Comparison of ENCODE assay signal across 20 cellular contexts in genomic region chr3:57770121-57770828, GRCh38.
"Had no signal": no experiment of that assay in that cellular context is flagged by ENCODE, and none has a peak within 500 bp of the region (broad histone marks: within the 10 kb centered on the region; RNA-seq: fewer than 3 reads in every experiment).

No MANE protein-coding gene starts in this region.

- H3K36me3 ChIP-seq: ascending aorta, ovary, sigmoid colon, tibial artery had no signal

- FAIRE-seq: bronchial epithelial cell, islet of Langerhans, urothelium cell line had no signal

- DNase-seq: activated CD4-positive, alpha-beta T cell treated with anti-CD3 and anti-CD28 coated beads, Interleukin-2, amount 50 U/mL, for 1 hour; activated CD8-positive, alpha-beta memory T cell treated with anti-CD3 and anti-CD28 coated beads for 24 hours; activated effector memory CD4-positive, alpha-beta T cell treated with anti-CD3 and anti-CD28 coated beads, Interleukin-2, amount 50 U/mL, for 16 hours; activated naive CD4-positive, alpha-beta T cell treated with anti-CD3 and anti-CD28 coated beads, Interleukin-2, amount 50 U/mL, for 16 hours; activated T-cell treated with anti-CD3 and anti-CD28 coated beads, Interleukin-2, amount 50 U/mL, for 72 hours; dorsolateral prefrontal cortex; foreskin fibroblast; naive thymus-derived CD8-positive, alpha-beta T cell; sigmoid colon; stimulated activated naive B cell treated with anti-CD40 and anti-IgM and Interleukin-4, amounts not matched to agents 10 μg/mL and 1 μg/mL and 100 μg/mL, for 72 hours; tibial artery had no signal

- H3K27me3 Mint-ChIP-seq: memory B cell; naive thymus-derived CD8-positive, alpha-beta T cell; stimulated activated naive B cell treated with anti-CD40 and anti-IgM and Interleukin-4, amounts not matched to agents 10 μg/mL and 1 μg/mL and 100 μg/mL, for 72 hours had no signal

- H3K27ac Mint-ChIP-seq: activated T-cell treated with anti-CD3 and anti-CD28 coated beads, Interleukin-2, amount 50 U/mL, for 72 hours; memory B cell; stimulated activated naive B cell treated with anti-CD40 and anti-IgM and Interleukin-4, amounts not matched to agents 10 μg/mL and 1 μg/mL and 100 μg/mL, for 72 hours; T-helper 1 cell treated with Interleukin-12 subunit alpha and Interleukin-12 subunit beta and Interleukin-4 antibody, amounts not matched to agents 30 μg/mL and 1 μg/mL, for 36 hours had no signal

- H3K9me3 ChIP-seq: ascending aorta, ovary, sigmoid colon, tibial artery had no signal

- H3K27ac ChIP-seq: ascending aorta, dorsolateral prefrontal cortex, epithelial cell of prostate, sigmoid colon, tibial artery had no signal

- H3K4me1 ChIP-seq: ascending aorta had no signal

- H3K9me3 Mint-ChIP-seq: activated T-cell treated with anti-CD3 and anti-CD28 coated beads, Interleukin-2, amount 50 U/mL, for 72 hours; memory B cell; naive thymus-derived CD8-positive, alpha-beta T cell; stimulated activated naive B cell treated with anti-CD40 and anti-IgM and Interleukin-4, amounts not matched to agents 10 μg/mL and 1 μg/mL and 100 μg/mL, for 72 hours; T-helper 1 cell treated with Interleukin-12 subunit alpha and Interleukin-12 subunit beta and Interleukin-4 antibody, amounts not matched to agents 30 μg/mL and 1 μg/mL, for 36 hours had no signal

- ATAC-seq: activated CD4-positive, CD25-positive, alpha-beta regulatory T cell treated with anti-CD3 and anti-CD28 coated beads, Interleukin-2, amount 50 U/mL, for 24 hours; activated T-cell treated with anti-CD3 and anti-CD28 coated beads, Interleukin-2, amount 50 U/mL, for 72 hours; naive thymus-derived CD8-positive, alpha-beta T cell; stimulated activated naive B cell treated with anti-CD40 and anti-IgM and Interleukin-4, amounts not matched to agents 10 μg/mL and 1 μg/mL and 100 μg/mL, for 72 hours had no signal

- H3K4me3 ChIP-seq: ascending aorta, dorsolateral prefrontal cortex, ovary, sigmoid colon, tibial artery had no signal

- H3K4me3 Mint-ChIP-seq: activated T-cell treated with anti-CD3 and anti-CD28 coated beads, Interleukin-2, amount 50 U/mL, for 72 hours; memory B cell; stimulated activated naive B cell treated with anti-CD40 and anti-IgM and Interleukin-4, amounts not matched to agents 10 μg/mL and 1 μg/mL and 100 μg/mL, for 72 hours; T-helper 1 cell treated with Interleukin-12 subunit alpha and Interleukin-12 subunit beta and Interleukin-4 antibody, amounts not matched to agents 30 μg/mL and 1 μg/mL, for 36 hours had no signal

- H3K27me3 ChIP-seq: ascending aorta, dorsolateral prefrontal cortex, ovary, sigmoid colon, tibial artery had no signal
